ENCODE assay signal across 1 cellular context in genomic region chr17:55264640-55265298, GRCh38.
TF ChIP-seq lines count a peak whose summit lies in the region.

HLF (plus strand) TSS chr17:55264960; CDS start chr17:55265485, 525 bp downstream.

TF ChIP-seq in IMR-90, 13 proteins besides CTCF, POLR2A, EP300 and RAD21 (continued from another document):
- TF ChIP-seq ELK1 (IDR thresholded peaks at IDR 0.05; ENCODE audit: borderline replicate concordance, low read depth, low read length) (no peak), SMC3 (IDR thresholded peaks at IDR 0.05; ENCODE audit: low read depth, low read length) (no peak), RFX5 (IDR thresholded peaks at IDR 0.05; ENCODE audit: low read depth, low read length) (no peak)
